Comparison of ENCODE assay signal across 17 cellular contexts in genomic region chr18:51569153-51569552, GRCh38.
"Had no signal": no experiment of that assay in that cellular context is flagged by ENCODE, and none has a peak within 500 bp of the region (broad histone marks: within the 10 kb centered on the region; RNA-seq: fewer than 3 reads in every experiment).

No MANE protein-coding gene starts in this region.

- H3K27me3 ChIP-seq: gastroesophageal sphincter, neutrophil, tibial nerve had no signal

- H3K9me3 Mint-ChIP-seq: activated naive CD4-positive, alpha-beta T cell treated with anti-CD3 and anti-CD28 coated beads, Interleukin-2, amount 50 U/mL, for 24 hours; activated T-cell treated with anti-CD3 and anti-CD28 coated beads, Interleukin-2, amount 50 U/mL, for 24 hours had no signal

- ATAC-seq: activated CD8-positive, alpha-beta memory T cell treated with anti-CD3 and anti-CD28 coated beads, Interleukin-2, amount 10 ng/mL, durations not matched to agents 7 days and 5 days; gastroesophageal sphincter; naive thymus-derived CD4-positive, alpha-beta T cell; stimulated activated memory B cell treated with anti-CD40 and anti-IgM and Interleukin-4, amounts not matched to agents 10 μg/mL and 1 μg/mL and 100 μg/mL, for 72 hours had no signal

- H3K9me3 ChIP-seq: neutrophil, tibial nerve had no signal

- H3K27ac Mint-ChIP-seq: activated CD8-positive, alpha-beta memory T cell treated with anti-CD3 and anti-CD28 coated beads, Interleukin-2, amount 10 ng/mL, durations not matched to agents 7 days and 5 days; activated naive CD4-positive, alpha-beta T cell treated with anti-CD3 and anti-CD28 coated beads, Interleukin-2, amount 50 U/mL, for 24 hours; activated T-cell treated with anti-CD3 and anti-CD28 coated beads, Interleukin-2, amount 50 U/mL, for 24 hours; naive thymus-derived CD4-positive, alpha-beta T cell; stimulated activated memory B cell treated with anti-CD40 and anti-IgM and Interleukin-4, amounts not matched to agents 10 μg/mL and 1 μg/mL and 100 μg/mL, for 72 hours had no signal

- DNase-seq: activated CD4-positive, alpha-beta T cell treated with anti-CD3 and anti-CD28 coated beads, Interleukin-2, amount 50 U/mL, for 4 hours; activated CD8-positive, alpha-beta memory T cell treated with anti-CD3 and anti-CD28 coated beads, Interleukin-2, amount 10 ng/mL, durations not matched to agents 7 days and 5 days; activated effector memory CD4-positive, alpha-beta T cell treated with Interleukin-2 at 50 U/mL for 16 hours; activated T-cell treated with anti-CD3 and anti-CD28 coated beads, Interleukin-2, amount 50 U/mL, for 24 hours; central memory CD4-positive, alpha-beta T cell; cortex of kidney; effector CD8-positive, alpha-beta T cell; hippocampal formation; kidney glomerular epithelial cell; naive thymus-derived CD4-positive, alpha-beta T cell; stimulated activated CD4-positive, alpha-beta T cell treated with anti-CD3 and anti-CD28 coated beads, Interleukin-1b, Interleukin-23, amount 100 ng/mL, for 48 hours had no signal

- H3K4me3 Mint-ChIP-seq: activated CD8-positive, alpha-beta memory T cell treated with anti-CD3 and anti-CD28 coated beads, Interleukin-2, amount 10 ng/mL, durations not matched to agents 7 days and 5 days; activated naive CD4-positive, alpha-beta T cell treated with anti-CD3 and anti-CD28 coated beads, Interleukin-2, amount 50 U/mL, for 24 hours; activated T-cell treated with anti-CD3 and anti-CD28 coated beads, Interleukin-2, amount 50 U/mL, for 24 hours; naive thymus-derived CD4-positive, alpha-beta T cell; stimulated activated memory B cell treated with anti-CD40 and anti-IgM and Interleukin-4, amounts not matched to agents 10 μg/mL and 1 μg/mL and 100 μg/mL, for 72 hours had no signal

- H3K4me3 ChIP-seq: gastroesophageal sphincter, lung, tibial nerve had no signal

- H3K27me3 Mint-ChIP-seq: stimulated activated memory B cell treated with anti-CD40 and anti-IgM and Interleukin-4, amounts not matched to agents 10 μg/mL and 1 μg/mL and 100 μg/mL, for 72 hours had no signal

- H3K36me3 ChIP-seq: gastroesophageal sphincter, neutrophil, tibial nerve had no signal

- H3K27ac ChIP-seq: gastroesophageal sphincter, neutrophil, tibial nerve had no signal

- H3K4me1 Mint-ChIP-seq: activated CD8-positive, alpha-beta memory T cell treated with anti-CD3 and anti-CD28 coated beads, Interleukin-2, amount 10 ng/mL, durations not matched to agents 7 days and 5 days; activated naive CD4-positive, alpha-beta T cell treated with anti-CD3 and anti-CD28 coated beads, Interleukin-2, amount 50 U/mL, for 24 hours; naive thymus-derived CD4-positive, alpha-beta T cell; stimulated activated memory B cell treated with anti-CD40 and anti-IgM and Interleukin-4, amounts not matched to agents 10 μg/mL and 1 μg/mL and 100 μg/mL, for 72 hours had no signal

- H3K4me1 ChIP-seq: gastroesophageal sphincter had no signal

- H3K36me3 Mint-ChIP-seq: activated CD8-positive, alpha-beta memory T cell treated with anti-CD3 and anti-CD28 coated beads, Interleukin-2, amount 10 ng/mL, durations not matched to agents 7 days and 5 days; activated naive CD4-positive, alpha-beta T cell treated with anti-CD3 and anti-CD28 coated beads, Interleukin-2, amount 50 U/mL, for 24 hours; stimulated activated memory B cell treated with anti-CD40 and anti-IgM and Interleukin-4, amounts not matched to agents 10 μg/mL and 1 μg/mL and 100 μg/mL, for 72 hours had no signal
